6 cellular contexts compared by ENCODE assay signal in genomic region chr19:46660601-46661019, GRCh38. TPM values are rescaled to one million over a fixed set of nuclear protein-coding genes. Genes with fewer than 3 reads are reported as not detected.
A peak's percentile ranks its signal among the peaks of the same experiment; 100 is the strongest.
DNase-seq lines count a peak whose midpoint lies in the region; ATAC-seq and TF ChIP-seq lines count a peak whose summit lies in the region.

No MANE protein-coding gene starts in this region.

- peak; percentile 1; the same call in 2 of the 3 replicates for ATAC-seq in GM23338

- H3K36me3 Mint-ChIP-seq in GM23338 (ENCODE audit: low read depth) = no peaks in the 10 kb centered on the region; the same call in 2 of the 3 replicates
- H3K36me3 Mint-ChIP-seq in activated naive CD8-positive, alpha-beta T cell treated with anti-CD3 and anti-CD28 coated beads for 36 hours = peaks cover 2% of the 10 kb centered on the region

- peak overlapping the region; percentile 96 for H3K4me2 ChIP-seq in GM23338

- peaks cover 11% of the 10 kb centered on the region for H3F3A ChIP-seq in GM23338 (replicated peaks; ENCODE audit: low read depth)

- no peak overlapping the region for H3K27ac Mint-ChIP-seq in GM23338
- H3K27ac Mint-ChIP-seq in activated naive CD8-positive, alpha-beta T cell treated with anti-CD3 and anti-CD28 coated beads for 36 hours = no peak overlapping the region

- peak overlapping the region; percentile 82 for H3K4me3 ChIP-seq in GM23338

- DNase-seq in GM23338 (ENCODE audit: low spot score) = peak; percentile 40
- DNase-seq in activated naive CD8-positive, alpha-beta T cell treated with anti-CD3 and anti-CD28 coated beads for 36 hours = no peak
- peak; percentile 24 for DNase-seq in mucosa of gallbladder (ENCODE audit: low spot score)
- no peak for DNase-seq in NOMO-1 treated with DMSO at 0.1 percent for 48 hours (lab: John Stamatoyannopoulos, UW; ENCODE audit: unreplicated experiment)
- no peak for DNase-seq in NCI-H1048 (lab: John Stamatoyannopoulos, UW)
- DNase-seq in OCI-M1 (lab: John Stamatoyannopoulos, UW) = no peak

- 0 out of 2 replicates have a peak overlapping the region, but pooled peaks have one; percentile 90 for H2AFZ ChIP-seq in GM23338

- H4K20me1 ChIP-seq in GM23338 (replicated peaks; ENCODE audit: insufficient read depth) = no peaks in the 10 kb centered on the region

- H3K9me3 Mint-ChIP-seq in GM23338 = no peaks in the 10 kb centered on the region; the same call in 1 of the 3 replicates
- H3K9me3 Mint-ChIP-seq in activated naive CD8-positive, alpha-beta T cell treated with anti-CD3 and anti-CD28 coated beads for 36 hours = no peaks in the 10 kb centered on the region

- peak overlapping the region; percentile 76; the same call in 2 of the 3 replicates for H3K4me3 Mint-ChIP-seq in GM23338
- peak overlapping the region; percentile 69 for H3K4me3 Mint-ChIP-seq in activated naive CD8-positive, alpha-beta T cell treated with anti-CD3 and anti-CD28 coated beads for 36 hours

- peaks cover 21% of the 10 kb centered on the region for H3K4me1 Mint-ChIP-seq in GM23338
- peaks cover 22% of the 10 kb centered on the region for H3K4me1 Mint-ChIP-seq in activated naive CD8-positive, alpha-beta T cell treated with anti-CD3 and anti-CD28 coated beads for 36 hours

- no peaks in the 10 kb centered on the region for H3K9me2 ChIP-seq in GM23338 (ENCODE audit: insufficient read depth)

- no peaks in the 10 kb centered on the region for H3K36me3 ChIP-seq in GM23338 (ENCODE audit: insufficient read depth)

- peaks cover 19% of the 10 kb centered on the region for H3K4me1 ChIP-seq in GM23338 (ENCODE audit: insufficient read depth)

- H3K27me3 ChIP-seq in GM23338 (ENCODE audit: insufficient read depth) = peaks cover 30% of the 10 kb centered on the region

- no peak for TF ChIP-seq CTCF in GM23338 (conservative IDR thresholded peaks at IDR 0.05; ENCODE audit: low read depth in 2 of 2)

- H3K27ac ChIP-seq in GM23338 (ENCODE audit: low read depth) = no peak overlapping the region

- peaks cover 26% of the 10 kb centered on the region for H3K27me3 Mint-ChIP-seq in GM23338 (ENCODE audit: insufficient read depth, low read depth, poor library complexity)
- H3K27me3 Mint-ChIP-seq in activated naive CD8-positive, alpha-beta T cell treated with anti-CD3 and anti-CD28 coated beads for 36 hours = peaks cover 31% of the 10 kb centered on the region

- H3K79me2 ChIP-seq in GM23338 (replicated peaks; ENCODE audit: insufficient read depth) = no peaks in the 10 kb centered on the region

TF ChIP-seq in GM23338, 12 proteins besides CTCF, POLR2A, EP300 and RAD21:
- TF ChIP-seq ZNF331 (CRISPR knock-in tag; IDR thresholded peaks at IDR 0.05; ENCODE audit: low read depth) = no peak

RNA-seq across cellular contexts. Expression of gene DACT3, which starts 0.4 kb away (rescaled TPM):
- 1.2 and 2.6 TPM in 2 replicates for total RNA-seq in GM23338 (2014; rRNA removed; shearing (Covaris generic))
- polyA plus RNA-seq in GM23338 (2016; fragmentation: Nextera tagmentation; extraction: Ambion mirVana) = 0.75 and 0.78 TPM in 2 replicates
- 1 to 10 TPM; 3.7 to 3.9 TPM for total RNA-seq in activated naive CD8-positive, alpha-beta T cell treated with anti-CD3 and anti-CD28 coated beads for 36 hours
- total RNA-seq in mucosa of gallbladder = 31.0 TPM

RNA-seq across cellular contexts. Expression of gene GNG8, which starts 24.6 kb away (rescaled TPM):
- not detected in 2 replicates for total RNA-seq in GM23338 (2014; rRNA removed; shearing (Covaris generic))
- 5.7 and 5.9 TPM in 2 replicates for polyA plus RNA-seq in GM23338 (2016; fragmentation: Nextera tagmentation; extraction: Ambion mirVana)
- total RNA-seq in activated naive CD8-positive, alpha-beta T cell treated with anti-CD3 and anti-CD28 coated beads for 36 hours = 10 to 100 TPM; 20.4 to 21.3 TPM
- not detected for total RNA-seq in mucosa of gallbladder

RNA-seq across cellular contexts. Expression of gene PTGIR, which starts 35.7 kb away (rescaled TPM):
- total RNA-seq in GM23338 (2014; rRNA removed; shearing (Covaris generic)) = not detected in 2 replicates
- polyA plus RNA-seq in GM23338 (2016; fragmentation: Nextera tagmentation; extraction: Ambion mirVana) = not detected in 2 replicates
- total RNA-seq in activated naive CD8-positive, alpha-beta T cell treated with anti-CD3 and anti-CD28 coated beads for 36 hours = 10 to 100 TPM; 43.9 to 46.7 TPM
- total RNA-seq in mucosa of gallbladder = 1.7 TPM

RNA-seq across cellular contexts. Expression of gene PRKD2, which starts 56.3 kb away (rescaled TPM):
- 66.6 and 68.0 TPM in 2 replicates for total RNA-seq in GM23338 (2014; rRNA removed; shearing (Covaris generic))
- 53.8 and 53.9 TPM in 2 replicates for polyA plus RNA-seq in GM23338 (2016; fragmentation: Nextera tagmentation; extraction: Ambion mirVana)
- 10 to 100 TPM; 68.6 to 76.2 TPM for total RNA-seq in activated naive CD8-positive, alpha-beta T cell treated with anti-CD3 and anti-CD28 coated beads for 36 hours
- total RNA-seq in mucosa of gallbladder = 61.5 TPM

RNA-seq across cellular contexts. Expression of gene CALM3, which starts 59.5 kb away (rescaled TPM):
- total RNA-seq in GM23338 (2014; rRNA removed; shearing (Covaris generic)) = 193 and 215 TPM in 2 replicates
- 143 and 148 TPM in 2 replicates for polyA plus RNA-seq in GM23338 (2016; fragmentation: Nextera tagmentation; extraction: Ambion mirVana)
- total RNA-seq in activated naive CD8-positive, alpha-beta T cell treated with anti-CD3 and anti-CD28 coated beads for 36 hours = 100 to 1,000 TPM; 567 TPM
- 325 TPM for total RNA-seq in mucosa of gallbladder

Comparison
In these comparisons a context has a peak if more than half of its experiments do, and no peak if none do; other contexts are left out.
1. DNase-seq: peak in GM23338 (single experiment) and mucosa of gallbladder (single experiment); none in activated naive CD8-positive, alpha-beta T cell treated with anti-CD3 and anti-CD28 coated beads for 36 hours (single experiment), NOMO-1 treated with DMSO at 0.1 percent for 48 hours (single experiment), NCI-H1048 (single experiment) and OCI-M1 (single experiment).
2. RNA of gene GNG8, which starts 24.6 kb away (total RNA-seq): 20.4 to 21.3 TPM in activated naive CD8-positive, alpha-beta T cell treated with anti-CD3 and anti-CD28 coated beads for 36 hours; not detected in mucosa of gallbladder (single experiment) and not detected in GM23338; every median in the first group is over 10 times any median in the second.
3. RNA of gene PTGIR, which starts 35.7 kb away (total RNA-seq): 43.9 to 46.7 TPM in activated naive CD8-positive, alpha-beta T cell treated with anti-CD3 and anti-CD28 coated beads for 36 hours; 1.7 TPM in mucosa of gallbladder (single experiment) and not detected in GM23338; every median in the first group is over 10 times any median in the second.